Comparison of ENCODE assay signal across 9 cellular contexts in genomic region chr4:15756361-15756861, GRCh38. TPM values are rescaled to one million over a fixed set of nuclear protein-coding genes. Genes with fewer than 3 reads are reported as not detected.
A peak's percentile ranks its signal among the peaks of the same experiment; 100 is the strongest.
DNase-seq lines count a peak whose midpoint lies in the region; ATAC-seq, FAIRE-seq and TF ChIP-seq lines count a peak whose summit lies in the region.
"Had no signal": no experiment of that assay in that cellular context is flagged by ENCODE, and none has a peak within 500 bp of the region (broad histone marks: within the 10 kb centered on the region; RNA-seq: fewer than 3 reads in every experiment).

No MANE protein-coding gene starts in this region.

- H3K27ac ChIP-seq in stomach, result peak overlapping the region in 1 of 5 donors; percentile 1

- H3K36me3 ChIP-seq in kidney epithelial cell (ENCODE audit: control insufficient read depth, insufficient read depth, low read length) (no peaks in the 10 kb centered on the region), stomach (no peaks in the 10 kb centered on the region)

- TF ChIP-seq POLR2A in stomach (IDR thresholded peaks at IDR 0.05), result no peak

- no peak for TF ChIP-seq EP300 in stomach (IDR thresholded peaks at IDR 0.05)

- no peaks in the 10 kb centered on the region for H3K27me3 ChIP-seq in kidney epithelial cell (ENCODE audit: control insufficient read depth, insufficient read depth, low read length)
- no peaks in the 10 kb centered on the region for H3K27me3 ChIP-seq in stomach

- no peak for FAIRE-seq in urothelium cell line (lab: Jason Lieb, UNC)
- FAIRE-seq: TTC549 had no signal

- H3K9me3 ChIP-seq in stomach, result no peaks in the 10 kb centered on the region

- intact Hi-C loops in stomach (cut with DNase I; ENCODE audit: low total_unique reads), result no loop called here

- H3K4me1 ChIP-seq in stomach, result peaks cover 0 to 15% (median 0%) of the 10 kb centered on the region in 4 donors

- in situ Hi-C loops in GM13977 (cut with MboI; ENCODE audit: low pct_unique_long_range_greater_than_20kb, low sequenced_read_pairs, unreplicated experiment), result no loop called here

- 52 to 64% (median 59%) methylated on average over 6 of the region's 6 CpGs for WGBS in stomach, 5 donors

- H3K4me3 ChIP-seq in kidney epithelial cell (ENCODE audit: low read depth, low read length) (no peak overlapping the region), stomach (no peak overlapping the region)

- DNase-seq in GM13977 (ENCODE audit: low spot score), result peak; percentile 28
- peak; percentile 91 for DNase-seq in NAMALWA (ENCODE audit: low spot score)
- peak; percentile 48 to 52 for DNase-seq in activated CD8-positive, alpha-beta memory T cell treated with anti-CD3 and anti-CD28 coated beads for 4 hours (ENCODE audit: low read depth in 2 of 2)
- DNase-seq in kidney epithelial cell (ENCODE audit: low read depth), result peak; percentile 5
- DNase-seq in urothelium cell line (ENCODE audit: low spot score), result peak; percentile 37
- DNase-seq in NCI-H774 (lab: John Stamatoyannopoulos, UW), result no peak
- DNase-seq in stomach, result no peak

- ATAC-seq in HG02610 (IDR thresholded peaks at IDR 0.05; ENCODE audit: unreplicated experiment), result peak; percentile 67

- TF ChIP-seq CTCF in GM13977 (IDR thresholded peaks at IDR 0.05; ENCODE audit: extremely low read depth, insufficient read depth, missing control alignments) (peak; percentile 58), kidney epithelial cell (IDR thresholded peaks at IDR 0.05; ENCODE audit: insufficient read depth, low read length, poor library complexity, severe bottlenecking) (peak; percentile 14), stomach (IDR thresholded peaks at IDR 0.05) (no peak)

RNA-seq across cellular contexts. Expression of gene CD38, which starts 21.7 kb away (rescaled TPM):
- total RNA-seq in kidney epithelial cell (0.04 TPM in 1 of 2 replicates, not detected in the other), stomach (10 to 100 TPM in 1 of 5 donors, 1 to 10 TPM in 4; 1.4 to 44.9 (median 4.0) TPM)
- 1 to 10 TPM in 1 of 3 donors, under 1 TPM in 2; 0.62 to 1.5 (median 0.83) TPM for polyA plus RNA-seq in stomach

RNA-seq across cellular contexts. Expression of gene BST1, which starts 53.5 kb away (rescaled TPM):
- total RNA-seq in kidney epithelial cell, result 3.4 and 4.9 TPM in 2 replicates
- total RNA-seq in stomach, result 1 to 10 TPM in 2 of 5 donors, not detected in 3; 3.3 to 8.4 TPM
- 1 to 10 TPM; 2.1 to 2.8 (median 2.7) TPM for polyA plus RNA-seq in stomach

Comparison
In these comparisons a context has a peak if more than half of its experiments do, and no peak if none do; other contexts are left out.
1. DNase-seq: peak in GM13977 (single experiment), NAMALWA (single experiment), activated CD8-positive, alpha-beta memory T cell treated with anti-CD3 and anti-CD28 coated beads for 4 hours (2 of 2), kidney epithelial cell (single experiment) and urothelium cell line (single experiment); none in NCI-H774 (single experiment) and stomach (single experiment).
2. CTCF ChIP-seq: peak in GM13977 (single experiment) and kidney epithelial cell (single experiment); none in stomach (0 of 7).